Comparison of ENCODE assay signal across 8 cellular contexts in genomic region chr17:68200689-68201424, GRCh38. TPM values are rescaled to one million over a fixed set of nuclear protein-coding genes. Genes with fewer than 3 reads are reported as not detected.
DNase-seq lines count a peak whose midpoint lies in the region; ATAC-seq and TF ChIP-seq lines count a peak whose summit lies in the region.

No MANE protein-coding gene starts in this region.

- H2AFZ ChIP-seq in Karpas-422 (ENCODE audit: low read length) (peak overlapping the region; percentile 89; the same call in 1 of the 2 replicates), osteoblast (ENCODE audit: low read length) (peak overlapping the region; percentile 76)

- peak overlapping the region; percentile 88 for H3K4me2 ChIP-seq in Karpas-422 (ENCODE audit: low read depth, low read length, poor library complexity, severe bottlenecking)
- peak overlapping the region; percentile 87 for H3K4me2 ChIP-seq in osteoblast (ENCODE audit: insufficient read depth, low read length)

- H3K79me2 ChIP-seq in Karpas-422 (ENCODE audit: low read length), result peaks cover 1% of the 10 kb centered on the region; the same call in 1 of the 2 replicates
- peaks cover under 1% of the 10 kb centered on the region for H3K79me2 ChIP-seq in osteoblast (ENCODE audit: insufficient read depth, low read length)

- TF ChIP-seq CTCF in RWPE2 (IDR thresholded peaks at IDR 0.05; ENCODE audit: poor library complexity, severe bottlenecking), result peak; percentile 88
- TF ChIP-seq CTCF in osteoblast (IDR thresholded peaks at IDR 0.05; ENCODE audit: extremely low read depth, low read depth, low read length), result peak; percentile 71
- TF ChIP-seq CTCF in upper lobe of left lung (IDR thresholded peaks at IDR 0.05), result peak; percentile 92 to 95 (median 92)

- H3K9me3 ChIP-seq in Karpas-422 (ENCODE audit: low read length), result no peaks in the 10 kb centered on the region
- H3K9me3 ChIP-seq in RWPE2 (ENCODE audit: severe bottlenecking), result no peaks in the 10 kb centered on the region
- H3K9me3 ChIP-seq in osteoblast (ENCODE audit: low read depth, low read length), result no peaks in the 10 kb centered on the region
- no peaks in the 10 kb centered on the region for H3K9me3 ChIP-seq in upper lobe of left lung

- H3K9me2 ChIP-seq in Karpas-422 (replicated peaks; ENCODE audit: insufficient read depth, low read length), result no peaks in the 10 kb centered on the region

- no peaks in the 10 kb centered on the region for H4K20me1 ChIP-seq in Karpas-422 (ENCODE audit: insufficient read depth, low read depth, low read length)
- H4K20me1 ChIP-seq in osteoblast (ENCODE audit: insufficient read depth, low read length), result no peaks in the 10 kb centered on the region

- peak overlapping the region; percentile 72 for H3K4me3 ChIP-seq in Karpas-422 (ENCODE audit: low read length)
- H3K4me3 ChIP-seq in RWPE2 (ENCODE audit: severe bottlenecking), result no peak overlapping the region
- peak overlapping the region; percentile 60 for H3K4me3 ChIP-seq in osteoblast (ENCODE audit: insufficient read depth, low read length)
- peak overlapping the region in 3 of 4 donors; percentile 17 to 45 (median 36) for H3K4me3 ChIP-seq in upper lobe of left lung

- TF ChIP-seq EP300 in upper lobe of left lung (IDR thresholded peaks at IDR 0.05), result no peak

- TF ChIP-seq POLR2A in upper lobe of left lung (IDR thresholded peaks at IDR 0.05), result no peak

- H3K36me3 ChIP-seq in Karpas-422 (ENCODE audit: insufficient read depth, low read length) (no peaks in the 10 kb centered on the region), RWPE2 (ENCODE audit: low read depth) (no peaks in the 10 kb centered on the region), osteoblast (ENCODE audit: insufficient read depth, low read length) (no peaks in the 10 kb centered on the region), upper lobe of left lung (no peaks in the 10 kb centered on the region)

- peaks cover 49% of the 10 kb centered on the region for H3K4me1 ChIP-seq in Karpas-422 (ENCODE audit: low read length)
- H3K4me1 ChIP-seq in RWPE2 (ENCODE audit: insufficient read depth, poor library complexity, severe bottlenecking), result no peaks in the 10 kb centered on the region
- H3K4me1 ChIP-seq in osteoblast (ENCODE audit: insufficient read depth, low read length), result peaks cover 6% of the 10 kb centered on the region
- peaks cover 58 to 63% (median 59%) of the 10 kb centered on the region in 4 donors for H3K4me1 ChIP-seq in upper lobe of left lung

- peak; percentile 21 for DNase-seq in NCI-H2107 treated with DMSO at 0.1 percent for 48 hours (lab: John Stamatoyannopoulos, UW; ENCODE audit: unreplicated experiment)
- DNase-seq in NCI-H2107 (lab: John Stamatoyannopoulos, UW), result no peak
- DNase-seq in Karpas-422, result peak; percentile 92
- DNase-seq in RWPE2 (ENCODE audit: low spot score), result peak; percentile 74
- peak; percentile 55 for DNase-seq in activated gamma-delta T cell (lab: John Stamatoyannopoulos, UW)
- peak; percentile 57 for DNase-seq in foreskin melanocyte
- peak; percentile 98 for DNase-seq in osteoblast (ENCODE audit: insufficient read length, low spot score, missing footprints)
- DNase-seq in upper lobe of left lung, result peak; percentile 85 to 91

- H3K27ac ChIP-seq in Karpas-422 (ENCODE audit: low read length), result peak overlapping the region; percentile 51; the same call in 1 of the 2 replicates
- no peak overlapping the region for H3K27ac ChIP-seq in RWPE2 (ENCODE audit: poor library complexity, severe bottlenecking)
- H3K27ac ChIP-seq in osteoblast (ENCODE audit: low read depth, low read length), result no peak overlapping the region
- no peak overlapping the region for H3K27ac ChIP-seq in upper lobe of left lung

- ATAC-seq in RWPE2 (ENCODE audit: low read depth) (peak; percentile 53), upper lobe of left lung (ENCODE audit: low FRiP score in 2 of 2) (peak; percentile 75 to 82)

- WGBS in upper lobe of left lung, 2 donors, result 1 to 9% methylated on average over 12 to 24 of the region's 31 CpGs

- peak overlapping the region; percentile 81 for H3K9ac ChIP-seq in Karpas-422 (ENCODE audit: low read length)

- no peaks in the 10 kb centered on the region for H3K27me3 ChIP-seq in Karpas-422 (ENCODE audit: low read length)
- peaks cover 46% of the 10 kb centered on the region for H3K27me3 ChIP-seq in RWPE2 (ENCODE audit: insufficient read depth, poor library complexity, severe bottlenecking)
- peaks cover 46% of the 10 kb centered on the region for H3K27me3 ChIP-seq in osteoblast (ENCODE audit: insufficient read depth, low read length)
- H3K27me3 ChIP-seq in upper lobe of left lung, result peaks cover 0 to 46% (median 34%) of the 10 kb centered on the region in 4 donors

RNA-seq across cellular contexts. Expression of gene AMZ2, which starts 47.0 kb away (rescaled TPM):
- 66.7 and 136 TPM in 2 replicates for total RNA-seq in Karpas-422 (2014; rRNA removed; shearing (Covaris generic); ENCODE audit: low replicate concordance)
- 80.3 and 84.0 TPM in 2 replicates for total RNA-seq in osteoblast
- 10 to 100 TPM; 19.4 to 50.3 (median 45.8) TPM for total RNA-seq in upper lobe of left lung
